In the genomic region with DNA sequence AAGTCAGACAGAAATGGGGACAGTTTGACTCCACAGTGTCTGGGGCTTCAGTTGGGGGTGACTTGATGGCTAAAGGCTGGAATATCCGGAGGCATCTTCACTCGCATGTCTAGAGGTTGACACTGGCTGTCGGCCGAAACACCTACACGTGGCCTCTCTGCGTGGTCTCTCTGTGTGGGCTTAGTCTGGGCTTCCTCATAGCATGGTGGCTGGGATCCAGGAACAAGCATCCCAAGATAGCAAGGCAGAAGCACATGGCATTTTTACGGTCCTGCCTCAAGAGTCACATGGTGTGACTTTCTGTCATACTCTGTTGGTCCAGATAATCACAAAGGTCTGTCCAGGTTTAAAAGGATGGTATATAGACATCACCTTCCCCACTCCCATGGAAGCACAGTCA, we compare ENCODE assay signal across 17 cellular contexts.
"Had no signal": no experiment of that assay in that cellular context is flagged by ENCODE, and none has a peak within 500 bp of the region (broad histone marks: within the 10 kb centered on the region; RNA-seq: fewer than 3 reads in every experiment).

No MANE protein-coding gene starts in this region.

- ATAC-seq: left lobe of liver, pancreas, sciatic nerve had no signal

- H3K27ac Mint-ChIP-seq: naive B cell, nephron, progenitor cell of endocrine pancreas had no signal

- H3K27me3 ChIP-seq: pancreas, stomach, transverse colon had no signal

- H3K4me3 Mint-ChIP-seq: naive B cell, nephron had no signal

- H3K27ac ChIP-seq: coronary artery, thoracic aorta, transverse colon had no signal

- H3K9me3 Mint-ChIP-seq: nephron had no signal

- H3K9me3 ChIP-seq: pancreas, stomach, thoracic aorta, transverse colon had no signal

- H3K4me1 Mint-ChIP-seq: naive B cell, nephron had no signal

- H3K4me3 ChIP-seq: coronary artery, lung, pancreas, stomach, thoracic aorta, transverse colon had no signal

- H3K36me3 ChIP-seq: pancreas, stomach, thoracic aorta, transverse colon had no signal

- DNase-seq: effector CD8-positive, alpha-beta T cell; foreskin melanocyte; head of caudate nucleus; mesendoderm; naive B cell; occipital lobe; pancreas; stimulated activated naive CD4-positive, alpha-beta T cell; stomach; transverse colon had no signal

- H3K4me1 ChIP-seq: transverse colon had no signal

- H3K27me3 Mint-ChIP-seq: progenitor cell of endocrine pancreas had no signal

- H3K36me3 Mint-ChIP-seq: naive B cell had no signal
